In the genomic region with DNA sequence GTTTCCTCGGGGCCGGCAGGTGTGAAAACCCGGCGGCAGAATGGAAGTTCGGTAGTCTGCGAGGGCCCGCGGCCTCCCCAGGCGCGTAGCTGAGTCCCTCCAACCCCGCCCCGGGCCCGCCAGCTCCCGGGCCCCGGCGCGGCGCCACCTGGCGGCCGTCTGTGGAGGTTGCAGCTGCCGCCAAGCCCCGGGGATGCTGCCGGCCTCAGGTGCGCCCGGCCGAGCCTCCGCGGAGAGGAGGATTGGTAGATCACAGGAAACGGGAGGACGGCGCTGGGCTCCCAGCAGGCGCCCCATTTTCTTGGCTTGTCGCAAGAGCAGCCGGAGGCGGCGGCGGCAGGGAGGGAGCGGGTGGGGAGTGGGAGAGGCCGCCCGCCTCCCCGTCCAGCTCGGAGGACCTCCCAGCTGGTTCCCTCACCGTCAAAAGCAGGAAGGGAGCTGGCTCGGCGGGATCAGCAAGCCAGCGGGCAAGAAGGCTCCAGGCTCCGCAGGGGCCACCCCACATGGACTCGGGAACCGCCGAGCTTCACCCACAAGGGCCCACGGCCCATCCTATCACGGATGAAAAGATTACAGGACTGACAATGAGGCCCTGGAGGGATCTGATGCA, we compare ENCODE assay signal across 8 cellular contexts. TPM values are rescaled to one million over a fixed set of nuclear protein-coding genes. Genes with fewer than 3 reads are reported as not detected.
A peak's percentile ranks its signal among the peaks of the same experiment; 100 is the strongest.
DNase-seq lines count a peak whose midpoint lies in the region; ATAC-seq and TF ChIP-seq lines count a peak whose summit lies in the region.
"Not testable (repeated sequence)": the region's sequence is repeated elsewhere in the genome, so short reads cannot be mapped to it uniquely, and the experiment has no call there.

No MANE protein-coding gene starts in this region.

- peak; percentile 91 for ATAC-seq in Right ventricle myocardium inferior

- H3K4me1 ChIP-seq in HEK293 (ENCODE audit: control insufficient read depth, insufficient read depth, low read length); subcutaneous abdominal adipose tissue (ENCODE audit: control insufficient read depth in 5 of 5, insufficient read depth in 5 of 5, low read length in 5 of 5): not testable (repeated sequence)

- H3K4me3 ChIP-seq in HEK293 (ENCODE audit: low read depth, low read length), result peak overlapping the region; percentile 40
- peak overlapping the region; percentile 56 for H3K4me3 ChIP-seq in MG63
- H3K4me3 ChIP-seq in subcutaneous abdominal adipose tissue (ENCODE audit: low read depth in 1 of 5, low read length in 5 of 5), result peak overlapping the region in 3 of 5 donors; percentile 47 to 56 (median 47)

- DNase-seq in GDM1 (lab: John Stamatoyannopoulos, UW), result peak; percentile 23
- DNase-seq in MG63, result peak; percentile 69
- peak; percentile 74 for DNase-seq in SK-N-DZ (ENCODE audit: low spot score)
- DNase-seq in activated naive CD4-positive, alpha-beta T cell treated with anti-CD3 and anti-CD28 coated beads, Interleukin-2, amount 50 U/mL, for 16 hours, result peak; percentile 81
- peak; percentile 90 for DNase-seq in Right ventricle myocardium inferior (ENCODE audit: missing footprints)
- DNase-seq in osteocyte (ENCODE audit: extremely low spot score, unreplicated experiment), result peak; percentile 91

- CTCF ChIA-PET in HEK293 (lab: Yijun Ruan, JAX), result not testable (repeated sequence)

- not testable (repeated sequence) for H3K27me3 Mint-ChIP-seq in osteocyte (ENCODE audit: unreplicated experiment)

- not testable (repeated sequence) for H3K27me3 ChIP-seq in MG63; subcutaneous abdominal adipose tissue (ENCODE audit: control insufficient read depth in 5 of 5, insufficient read depth in 4 of 5, low read length in 5 of 5)

- H3K27ac Mint-ChIP-seq in osteocyte (ENCODE audit: unreplicated experiment), result not testable (repeated sequence)

- H3K36me3 ChIP-seq in HEK293 (ENCODE audit: control insufficient read depth in 2 of 2, insufficient read depth in 1 of 2, low read length in 2 of 2); MG63; subcutaneous abdominal adipose tissue (ENCODE audit: control insufficient read depth in 5 of 5, insufficient read depth in 5 of 5, low read length in 5 of 5): not testable (repeated sequence)

- peak overlapping the region in 2 of 5 donors; percentile 20 to 59 for H3K9ac ChIP-seq in subcutaneous abdominal adipose tissue (ENCODE audit: low read length in 5 of 5)

- not testable (repeated sequence) for H3K9me3 ChIP-seq in HEK293 (ENCODE audit: control insufficient read depth, insufficient read depth, low read depth, low read length); MG63; subcutaneous abdominal adipose tissue (ENCODE audit: control insufficient read depth in 5 of 5, low read length in 5 of 5)

- not testable (repeated sequence) for H3K4me3 Mint-ChIP-seq in osteocyte (ENCODE audit: unreplicated experiment)

- H3K9me3 Mint-ChIP-seq in osteocyte (ENCODE audit: unreplicated experiment), result not testable (repeated sequence)

- POLR2A ChIA-PET in HEK293 (lab: Yijun Ruan, JAX), result not testable (repeated sequence)

- H3K36me3 Mint-ChIP-seq in osteocyte (ENCODE audit: unreplicated experiment), result not testable (repeated sequence)

- H3K4me1 Mint-ChIP-seq in osteocyte (ENCODE audit: unreplicated experiment), result not testable (repeated sequence)

- intact Hi-C loops in Right ventricle myocardium inferior (cut with DNase I), result not testable (repeated sequence)

- peak overlapping the region; percentile 24; the same call in 1 of the 2 replicates for H3K27ac ChIP-seq in HEK293 (ENCODE audit: extremely low read depth, low read depth, low read length)
- H3K27ac ChIP-seq in subcutaneous abdominal adipose tissue (ENCODE audit: low read depth, low read length), result not testable (repeated sequence)

- not testable (repeated sequence) for TF ChIP-seq CTCF in HEK293 (tag by site-specific recombination; IDR thresholded peaks at IDR 0.05)
- TF ChIP-seq CTCF in osteocyte (IDR thresholded peaks at IDR 0.05), result peak; percentile 55

TF ChIP-seq in HEK293, 187 proteins besides CTCF, POLR2A, EP300 and RAD21:
- TF ChIP-seq GLIS2 (tag by site-specific recombination; IDR thresholded peaks at IDR 0.05) (peak; percentile 74), ZBTB20 (tag by site-specific recombination; IDR thresholded peaks at IDR 0.05) (peak; percentile 33; the same call in 1 of the 2 replicates), ZIC2 (tag by site-specific recombination; IDR thresholded peaks at IDR 0.05) (peak; percentile 81), ZSCAN30 (tag by site-specific recombination; IDR thresholded peaks at IDR 0.05) (peak; percentile 35; the same call in 1 of the 2 replicates), ZNF335 (tag by site-specific recombination; conservative IDR thresholded peaks at IDR 0.05) (peak; percentile 73), GLIS1 (tag by site-specific recombination; IDR thresholded peaks at IDR 0.05) (0 out of 2 replicates have a peak, but pooled peaks have one; percentile 37)
- TF ChIP-seq, protein P1, sequence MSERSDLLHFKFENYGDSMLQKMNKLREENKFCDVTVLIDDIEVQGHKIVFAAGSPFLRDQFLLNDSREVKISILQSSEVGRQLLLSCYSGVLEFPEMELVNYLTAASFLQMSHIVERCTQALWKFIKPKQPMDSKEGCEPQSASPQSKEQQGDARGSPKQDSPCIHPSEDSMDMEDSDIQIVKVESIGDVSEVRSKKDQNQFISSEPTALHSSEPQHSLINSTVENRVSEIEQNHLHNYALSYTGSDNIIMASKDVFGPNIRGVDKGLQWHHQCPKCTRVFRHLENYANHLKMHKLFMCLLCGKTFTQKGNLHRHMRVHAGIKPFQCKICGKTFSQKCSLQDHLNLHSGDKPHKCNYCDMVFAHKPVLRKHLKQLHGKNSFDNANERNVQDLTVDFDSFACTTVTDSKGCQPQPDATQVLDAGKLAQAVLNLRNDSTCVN (tag by site-specific recombination; optimal IDR thresholded peaks at IDR 0.05), result peak; percentile 35
TF ChIP-seq in HEK293: peak in this region for 7; not testable (repeated sequence) for 180.

RNA-seq across cellular contexts. Expression of a gene that starts 10.5 kb away (rescaled TPM):
- not detected in 2 replicates for total RNA-seq in MG63 (2014; rRNA removed; shearing (Covaris generic); ENCODE audit: low replicate concordance)
- polyA plus RNA-seq in SK-N-DZ (2014; cell fraction: cytosol; rRNA removed), result not detected in 2 replicates
- polyA plus RNA-seq in SK-N-DZ (2014; cell fraction: nucleus; rRNA removed), result not detected in 2 replicates
- 1.4 TPM for total RNA-seq in Right ventricle myocardium inferior
- total RNA-seq in osteocyte, result not detected in 2 replicates

Comparison
In these comparisons a context has a peak if more than half of its experiments do, and no peak if none do; other contexts are left out.
1. DNase-seq: peak in every context shown above with its lines; median percentile 91 in osteocyte; 90 in Right ventricle myocardium inferior; 81 in activated naive CD4-positive, alpha-beta T cell treated with anti-CD3 and anti-CD28 coated beads, Interleukin-2, amount 50 U/mL, for 16 hours; 74 in SK-N-DZ; 69 in MG63; 23 in GDM1.